9 cellular contexts compared by ENCODE assay signal in the genomic region with DNA sequence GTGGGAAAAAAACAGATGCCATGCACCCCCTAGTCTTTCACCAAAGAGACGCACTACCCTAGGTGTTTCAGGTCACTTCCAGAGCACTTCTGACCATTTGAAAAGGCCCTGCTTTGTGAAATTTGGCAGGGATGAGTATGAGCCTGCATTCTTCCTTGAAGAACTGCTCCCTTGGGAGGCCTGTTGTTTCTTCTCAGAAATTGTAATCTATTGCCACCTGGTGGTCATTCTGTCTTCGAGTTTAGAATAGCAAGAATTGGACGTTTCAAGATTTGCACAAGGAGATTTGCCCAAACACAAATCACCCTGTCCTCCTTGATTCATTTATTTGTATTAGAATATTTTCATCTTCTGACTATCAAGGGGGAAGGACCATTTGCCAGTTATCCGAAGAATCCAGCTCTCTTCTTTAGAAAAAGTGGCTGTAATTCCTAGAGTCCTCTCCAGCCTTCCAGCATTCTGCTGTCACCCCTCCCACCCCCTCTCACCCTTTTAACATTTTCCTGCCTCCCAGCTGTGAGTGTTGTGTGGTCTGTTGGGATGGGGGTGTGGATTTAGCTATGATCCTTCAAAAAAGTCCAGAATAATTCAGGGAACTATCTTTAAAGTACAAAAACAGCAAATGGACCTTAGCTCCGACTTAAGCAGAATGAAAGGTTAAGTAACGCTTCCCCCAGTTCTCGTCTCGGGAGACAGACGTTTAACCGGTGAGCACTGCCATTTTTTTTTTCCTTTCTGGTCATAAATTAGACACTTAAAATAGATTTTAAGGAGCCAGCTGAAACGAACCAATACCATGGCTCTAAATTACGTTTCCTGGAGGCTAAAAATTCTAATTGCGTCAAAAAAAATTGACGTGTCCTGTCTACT. TPM values are rescaled to one million over a fixed set of nuclear protein-coding genes. Genes with fewer than 3 reads are reported as not detected.
DNase-seq lines count a peak whose midpoint lies in the region; ATAC-seq, FAIRE-seq and TF ChIP-seq lines count a peak whose summit lies in the region.
"Had no signal": no experiment of that assay in that cellular context is flagged by ENCODE, and none has a peak within 500 bp of the region (broad histone marks: within the 10 kb centered on the region; RNA-seq: fewer than 3 reads in every experiment).

No MANE protein-coding gene starts in this region.

- no peak for TF ChIP-seq EP300 in K562 (IDR thresholded peaks at IDR 0.05; ENCODE audit: low read length)

- H3K79me2 ChIP-seq in K562 (ENCODE audit: control insufficient read depth, insufficient read depth, low read length): no peaks in the 10 kb centered on the region; the same call in 2 of the 3 replicates

- no TSS peak for BruUV-seq in K562 (replicated peaks; lab: Mats Ljungman, UMichigan)

- in situ Hi-C loops in K562 (cut with MboI): loop anchor here (5.0 to 25.0 kb wide), 3 partner anchors 448 to 876 kb away; no protein-coding TSS in a partner anchor

- H3K9me3 Mint-ChIP-seq in stimulated activated naive B cell treated with anti-CD40 and anti-IgM and Interleukin-4, amounts not matched to agents 10 μg/mL and 1 μg/mL and 100 μg/mL, for 72 hours: no peaks in the 10 kb centered on the region

- ATAC-seq in K562: peak; percentile 40
- ATAC-seq in stimulated activated naive B cell treated with anti-CD40 and anti-IgM and Interleukin-4, amounts not matched to agents 10 μg/mL and 1 μg/mL and 100 μg/mL, for 72 hours (replicated peaks): peak in 1 of 2 donors; percentile 20

- H3K27ac Mint-ChIP-seq in stimulated activated naive B cell treated with anti-CD40 and anti-IgM and Interleukin-4, amounts not matched to agents 10 μg/mL and 1 μg/mL and 100 μg/mL, for 72 hours: peak overlapping the region; percentile 51

- no peak overlapping the region for H3K4me2 ChIP-seq in K562 (ENCODE audit: insufficient read depth, low read length)

- TF ChIP-seq CTCF in K562 (IDR thresholded peaks at IDR 0.05 in 2 of 3, conservative IDR thresholded peaks at IDR 0.05 in 1 of 3; ENCODE audit: insufficient read depth in 2 of 3, low read depth in 1 of 3, low read length in 3 of 3): peak; percentile 72 to 95 (median 81)

- no peaks in the 10 kb centered on the region for H3K9me3 ChIP-seq in K562 (replicated peaks; ENCODE audit: control insufficient read depth, insufficient read depth, low read depth, low read length)

- H3K36me3 ChIP-seq in K562 (ENCODE audit: control insufficient read depth, insufficient read depth, low read length): no peaks in the 10 kb centered on the region

- H3K4me3 Mint-ChIP-seq in stimulated activated naive B cell treated with anti-CD40 and anti-IgM and Interleukin-4, amounts not matched to agents 10 μg/mL and 1 μg/mL and 100 μg/mL, for 72 hours: no peak overlapping the region

- H2AFZ ChIP-seq in K562 (ENCODE audit: low read depth, low read length): peak overlapping the region; percentile 20; the same call in 1 of the 2 replicates

- no peaks in the 10 kb centered on the region for H3K9me1 ChIP-seq in K562 (ENCODE audit: control insufficient read depth, insufficient read depth, low read length)

- TF ChIP-seq RAD21 in K562 (CRISPR knock-in tag; conservative IDR thresholded peaks at IDR 0.05 in 1 of 2, IDR thresholded peaks at IDR 0.05 in 1 of 2): peak; percentile 98 to 99

- POLR2A ChIA-PET in K562 (lab: Yijun Ruan, JAX): interaction anchor here (0.6 to 1.0 kb wide), 2 partner anchors 357 to 452 kb away, joined by 3 to 4 read pairs; no protein-coding TSS in a partner anchor

- peaks cover 64 to 72% of the 10 kb centered on the region in 2 donors for H3K27me3 Mint-ChIP-seq in stimulated activated naive B cell treated with anti-CD40 and anti-IgM and Interleukin-4, amounts not matched to agents 10 μg/mL and 1 μg/mL and 100 μg/mL, for 72 hours

- CTCF ChIA-PET in K562 (lab: Yijun Ruan, JAX; ENCODE audit: low intra/inter-chr PET ratio): interaction anchor here (0.6 to 4.8 kb wide), 15 partner anchors 60 to 1361 kb away, joined by 3 to 41 read pairs (median 10); no protein-coding TSS in a partner anchor

- H3K4me1 Mint-ChIP-seq in stimulated activated naive B cell treated with anti-CD40 and anti-IgM and Interleukin-4, amounts not matched to agents 10 μg/mL and 1 μg/mL and 100 μg/mL, for 72 hours: peaks cover 27 to 44% of the 10 kb centered on the region in 2 donors

- no peak overlapping the region for H3K9ac ChIP-seq in K562 (ENCODE audit: insufficient read depth in 1 of 2, low read depth in 2 of 2, low read length in 2 of 2)

- FAIRE-seq in K562 (lab: Jason Lieb, UNC): peak; percentile 97

- H3K27ac ChIP-seq in K562 (ENCODE audit: extremely low read depth, low read depth, low read length): no peak overlapping the region

- intact Hi-C loops in K562 (cut with micrococcal nuclease): loop anchor here (1.0 to 10.0 kb wide), 7 partner anchors 77 to 1360 kb away; no protein-coding TSS in a partner anchor

- WGBS in K562 (ENCODE audit: insufficient coverage, low coverage, missing lambda C conversion rate): 20% methylated on average over 14 of the region's 14 CpGs

- H3K36me3 Mint-ChIP-seq in stimulated activated naive B cell treated with anti-CD40 and anti-IgM and Interleukin-4, amounts not matched to agents 10 μg/mL and 1 μg/mL and 100 μg/mL, for 72 hours: no peaks in the 10 kb centered on the region

- H3K4me1 ChIP-seq in K562 (replicated peaks in 1 of 2; ENCODE audit: control insufficient read depth in 2 of 2, insufficient read depth in 2 of 2, low read length in 2 of 2): peaks cover 6 to 30% of the 10 kb centered on the region in 2 experiments

- no peaks in the 10 kb centered on the region for H4K20me1 ChIP-seq in K562 (replicated peaks; ENCODE audit: control insufficient read depth, insufficient read depth, low read length)

- H3K27me3 ChIP-seq in K562 (ENCODE audit: control insufficient read depth in 2 of 2, insufficient read depth in 2 of 2, low read length in 2 of 2): peaks cover 0 to 7% of the 10 kb centered on the region in 2 experiments; a peak in 1 of 5 replicates

- DNase-seq in D341Med (ENCODE audit: low spot score) (peak; percentile 55), HS-27A (ENCODE audit: low read depth) (peak; percentile 41), NCI-H524 treated with DMSO at 0.1 percent for 48 hours (lab: John Stamatoyannopoulos, UW) (peak; percentile 40), K562 (ENCODE audit: extremely low read depth in 1 of 4, low spot score in 3 of 4) (peak; percentile 64 to 88 (median 70)), iPS-NIHi11 (ENCODE audit: low spot score) (peak; percentile 73), GDM1 (lab: John Stamatoyannopoulos, UW) (no peak)
- no peak for DNase-seq in stimulated activated naive B cell treated with anti-CD40 and anti-IgM and Interleukin-4, amounts not matched to agents 10 μg/mL and 1 μg/mL and 100 μg/mL, for 72 hours
- DNase-seq in activated CD8-positive, alpha-beta memory T cell treated with anti-CD3 and anti-CD28 coated beads for 24 hours: no peak

- H3K4me3 ChIP-seq in K562: no peak overlapping the region

- TF ChIP-seq POLR2A in K562 (conservative IDR thresholded peaks at IDR 0.05): no peak

TF ChIP-seq in K562, 482 proteins besides CTCF, POLR2A, EP300 and RAD21 (continues in another document):
- TF ChIP-seq STAG1 (CRISPR knock-in tag; IDR thresholded peaks at IDR 0.05; ENCODE audit: borderline replicate concordance) (peak; percentile 76; the same call in 1 of the 2 replicates), ZEB2 (IDR thresholded peaks at IDR 0.05) (no peak)

RNA-seq across cellular contexts. Expression of a gene that starts 3.7 kb away (rescaled TPM):
- total RNA-seq in K562 (2011; cell fraction: chromatin; rRNA removed; ENCODE audit: low replicate concordance): 24.1 and 26.9 TPM in 2 replicates
- 7.4 and 9.5 TPM in 2 replicates for total RNA-seq in K562 (2011; cell fraction: nucleolus; rRNA removed)
- 8.8 and 21.6 TPM in 2 replicates for total RNA-seq in K562 (2011; cell fraction: nucleoplasm; rRNA removed)
- 22.0 and 29.1 TPM in 2 replicates for total RNA-seq in K562 (2014; rRNA removed)
- total RNA-seq in K562 (2014; rRNA removed; fragmentation: Illumina TruSeq; extraction: Trizol): 10.9 and 11.7 TPM in 2 replicates
- 16.8 and 17.6 TPM in 2 replicates for total RNA-seq in K562 (2015; rRNA removed; fragmentation: Illumina TruSeq; extraction: Trizol)
- 14.5 and 15.7 TPM in 2 replicates for total RNA-seq in K562 (2021)
- polyA plus RNA-seq in K562 (2011; rRNA removed): 11.7 and 26.2 TPM in 2 replicates
- polyA plus RNA-seq in K562 (2011; cell fraction: cytosol; rRNA removed): 10.0 and 35.0 TPM in 2 replicates
- 30.8 and 75.5 TPM in 2 replicates for polyA plus RNA-seq in K562 (2011; cell fraction: nucleus; rRNA removed)
- polyA plus RNA-seq in K562 (2012): 26.2 and 30.3 TPM in 2 replicates
- polyA plus RNA-seq in K562 (2014; fragmentation: Illumina TruSeq; extraction: Trizol): 9.8 and 15.0 TPM in 2 replicates
- polyA plus RNA-seq in K562 (2014; fragmentation: Nextera tagmentation; extraction: Ambion mirVana): 1 to 10 TPM; 2.7 to 3.9 TPM
- 20.8 and 24.1 TPM in 2 replicates for polyA plus RNA-seq in K562 (2014; rRNA removed)
- polyA minus RNA-seq in K562 (2011; rRNA and poly(A)+ RNA removed): 5.3 and 14.2 TPM in 2 replicates
- 7.2 and 12.0 TPM in 2 replicates for polyA minus RNA-seq in K562 (2011; cell fraction: cytosol; rRNA and poly(A)+ RNA removed)
- 15.6 and 21.4 TPM in 2 replicates for polyA minus RNA-seq in K562 (2011; cell fraction: nucleus; rRNA and poly(A)+ RNA removed)

RNA-seq across cellular contexts. Expression of a gene that starts 42.8 kb away (rescaled TPM):
- total RNA-seq in K562 (2011; cell fraction: chromatin; rRNA removed; ENCODE audit: low replicate concordance): not detected in 2 replicates
- not detected in 2 replicates for total RNA-seq in K562 (2011; cell fraction: nucleolus; rRNA removed)
- total RNA-seq in K562 (2011; cell fraction: nucleoplasm; rRNA removed): not detected in 2 replicates
- 1.1 and 1.2 TPM in 2 replicates for total RNA-seq in K562 (2014; rRNA removed)
- 1.2 and 2.4 TPM in 2 replicates for total RNA-seq in K562 (2014; rRNA removed; fragmentation: Illumina TruSeq; extraction: Trizol)
- 1.2 and 1.6 TPM in 2 replicates for total RNA-seq in K562 (2015; rRNA removed; fragmentation: Illumina TruSeq; extraction: Trizol)
- 1.2 and 1.3 TPM in 2 replicates for total RNA-seq in K562 (2021)
- 1.5 and 1.8 TPM in 2 replicates for polyA plus RNA-seq in K562 (2011; rRNA removed)
- 0.12 TPM in 1 of 2 replicates, not detected in the other for polyA plus RNA-seq in K562 (2011; cell fraction: cytosol; rRNA removed)
- polyA plus RNA-seq in K562 (2011; cell fraction: nucleus; rRNA removed): 0.36 TPM in 1 of 2 replicates, not detected in the other
- 3.3 and 13.0 TPM in 2 replicates for polyA plus RNA-seq in K562 (2012)
- 1.1 and 1.6 TPM in 2 replicates for polyA plus RNA-seq in K562 (2014; fragmentation: Illumina TruSeq; extraction: Trizol)
- polyA plus RNA-seq in K562 (2014; fragmentation: Nextera tagmentation; extraction: Ambion mirVana): 1 to 10 TPM in 1 of 2 experiments, under 1 TPM in 1; 0.85 to 1.0 TPM
- polyA plus RNA-seq in K562 (2014; rRNA removed): 1.4 and 1.8 TPM in 2 replicates
- polyA minus RNA-seq in K562 (2011; rRNA and poly(A)+ RNA removed): 0.66 and 0.70 TPM in 2 replicates
- not detected in 2 replicates for polyA minus RNA-seq in K562 (2011; cell fraction: cytosol; rRNA and poly(A)+ RNA removed)
- 0.89 TPM in 1 of 2 replicates, not detected in the other for polyA minus RNA-seq in K562 (2011; cell fraction: nucleus; rRNA and poly(A)+ RNA removed)
- total RNA-seq: T-helper 2 cell treated with Interferon-gamma antibody and Interleukin-4, amounts not matched to agents 100 ng/mL and 5 ng/mL, for 36 hours had no signal

Comparison
In these comparisons a context has a peak if more than half of its experiments do, and no peak if none do; other contexts are left out.
1. DNase-seq: peak in D341Med (single experiment), HS-27A (single experiment), NCI-H524 treated with DMSO at 0.1 percent for 48 hours (single experiment), K562 (4 of 4) and iPS-NIHi11 (single experiment); none in stimulated activated naive B cell treated with anti-CD40 and anti-IgM and Interleukin-4, amounts not matched to agents 10 μg/mL and 1 μg/mL and 100 μg/mL, for 72 hours (single experiment), activated CD8-positive, alpha-beta memory T cell treated with anti-CD3 and anti-CD28 coated beads for 24 hours (single experiment) and GDM1 (single experiment).